10 cellular contexts compared by ENCODE assay signal in the genomic region with DNA sequence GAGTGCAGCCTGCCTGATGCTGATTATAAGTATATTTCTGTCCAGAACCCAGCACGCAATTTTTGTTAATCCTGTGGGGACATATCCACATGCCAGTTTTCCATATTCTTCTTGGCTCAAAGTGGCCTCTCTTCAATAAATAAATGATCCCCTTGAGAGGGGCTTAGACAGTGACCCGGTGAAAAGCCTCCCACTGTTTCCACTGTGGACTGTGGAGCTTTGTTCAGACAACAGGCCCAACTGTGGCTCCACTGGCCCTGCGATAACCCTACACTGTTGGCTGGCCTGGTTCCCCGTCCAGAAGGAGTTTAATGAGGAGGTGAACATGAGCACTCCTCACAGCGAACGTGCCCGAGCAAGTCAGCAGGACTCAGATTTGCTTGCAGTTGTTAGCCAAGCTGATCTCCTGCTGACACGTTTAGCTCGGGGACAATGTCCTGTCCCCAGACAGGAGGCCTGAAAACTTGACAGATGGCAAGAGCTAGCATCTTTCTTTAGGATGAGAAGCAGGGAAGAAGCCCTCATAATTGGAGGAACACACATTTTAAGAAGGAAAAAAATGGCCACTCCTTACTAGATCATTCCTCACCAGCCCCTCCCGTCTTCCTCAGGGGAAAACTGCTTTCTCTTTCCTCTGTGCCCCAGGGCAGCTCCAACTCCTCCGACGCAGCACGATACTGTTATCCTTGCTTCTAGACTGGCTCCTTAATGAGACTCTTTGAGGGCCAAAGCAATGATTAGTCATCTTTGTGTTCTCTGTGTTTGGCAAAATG. TPM values are rescaled to one million over a fixed set of nuclear protein-coding genes. Genes with fewer than 3 reads are reported as not detected.
DNase-seq lines count a peak whose midpoint lies in the region; FAIRE-seq and TF ChIP-seq lines count a peak whose summit lies in the region.
"Had no signal": no experiment of that assay in that cellular context is flagged by ENCODE, and none has a peak within 500 bp of the region (broad histone marks: within the 10 kb centered on the region; RNA-seq: fewer than 3 reads in every experiment).

No MANE protein-coding gene starts in this region.

- H3K4me3 Mint-ChIP-seq in astrocyte (ENCODE audit: unreplicated experiment), result no peak overlapping the region
- H3K4me3 Mint-ChIP-seq in immature natural killer cell, result no peak overlapping the region

- POLR2A ChIA-PET in GM10248 (lab: Yijun Ruan, JAX), result no interaction called here

- H3K9me2 ChIP-seq in Karpas-422 (replicated peaks; ENCODE audit: insufficient read depth, low read length), result no peaks in the 10 kb centered on the region

- no peak for FAIRE-seq in astrocyte (lab: Jason Lieb, UNC)
- FAIRE-seq: endometrium had no signal

- H3K4me1 ChIP-seq in astrocyte (ENCODE audit: insufficient read depth, low read length) (peaks cover 11% of the 10 kb centered on the region), Karpas-422 (ENCODE audit: low read length) (no peaks in the 10 kb centered on the region)

- CTCF ChIA-PET in GM10248 (lab: Yijun Ruan, JAX), result interaction anchor here (1.0 to 5.2 kb wide), 4 partner anchors 11 to 32 kb away, joined by 3 to 42 read pairs (median 6); no protein-coding TSS in a partner anchor

- peak overlapping the region; percentile 55 for H3K27ac Mint-ChIP-seq in astrocyte (ENCODE audit: unreplicated experiment)
- H3K27ac Mint-ChIP-seq in immature natural killer cell, result no peak overlapping the region

- no peak for TF ChIP-seq CTCF in AG10803 (conservative IDR thresholded peaks at IDR 0.05; ENCODE audit: low read length)
- TF ChIP-seq CTCF in astrocyte (IDR thresholded peaks at IDR 0.05; ENCODE audit: insufficient read depth, low read depth, low read length), result no peak
- TF ChIP-seq CTCF in GM10248 (IDR thresholded peaks at IDR 0.05; ENCODE audit: control extremely low read depth, extremely low read depth, low read depth, missing control alignments), result no peak

- H3K9me3 Mint-ChIP-seq in astrocyte (ENCODE audit: unreplicated experiment), result no peaks in the 10 kb centered on the region
- H3K9me3 Mint-ChIP-seq in immature natural killer cell, result no peaks in the 10 kb centered on the region

- H3K4me3 ChIP-seq in AG10803 (ENCODE audit: low read length) (no peak overlapping the region), astrocyte (ENCODE audit: insufficient read depth, low read depth, low read length) (no peak overlapping the region), Karpas-422 (ENCODE audit: low read length) (no peak overlapping the region)

- H3K9ac ChIP-seq in astrocyte (ENCODE audit: low read length) (peak overlapping the region; percentile 27), Karpas-422 (ENCODE audit: low read length) (no peak overlapping the region)

- peak overlapping the region; percentile 29 for H3K27ac ChIP-seq in astrocyte (ENCODE audit: low read depth, low read length)
- H3K27ac ChIP-seq in Karpas-422 (ENCODE audit: low read length), result no peak overlapping the region

- H3K36me3 Mint-ChIP-seq in astrocyte (ENCODE audit: low read depth, unreplicated experiment) (peaks cover 3% of the 10 kb centered on the region), immature natural killer cell (no peaks in the 10 kb centered on the region)

- peaks cover 5% of the 10 kb centered on the region for H3K27me3 Mint-ChIP-seq in astrocyte (ENCODE audit: low read depth, unreplicated experiment)
- H3K27me3 Mint-ChIP-seq in immature natural killer cell (ENCODE audit: low read depth in 3 of 3), result peaks cover 1 to 5% (median 4%) of the 10 kb centered on the region in 3 donors

- H3K4me2 ChIP-seq in astrocyte (ENCODE audit: low read length) (peak overlapping the region; percentile 43), Karpas-422 (ENCODE audit: low read depth, low read length, poor library complexity, severe bottlenecking) (no peak overlapping the region)

- H3K36me3 ChIP-seq in astrocyte (ENCODE audit: insufficient read depth, low read length) (no peaks in the 10 kb centered on the region), Karpas-422 (ENCODE audit: insufficient read depth, low read length) (no peaks in the 10 kb centered on the region)

- no peaks in the 10 kb centered on the region for H3K27me3 ChIP-seq in astrocyte (ENCODE audit: insufficient read depth, low read length)
- no peaks in the 10 kb centered on the region for H3K27me3 ChIP-seq in Karpas-422 (ENCODE audit: low read length)

- H3K4me1 Mint-ChIP-seq in astrocyte (ENCODE audit: low read depth, unreplicated experiment), result peaks cover 5% of the 10 kb centered on the region
- H3K4me1 Mint-ChIP-seq in immature natural killer cell, result no peaks in the 10 kb centered on the region

- H4K20me1 ChIP-seq in astrocyte (ENCODE audit: insufficient read depth, low read length), result no peaks in the 10 kb centered on the region
- no peaks in the 10 kb centered on the region for H4K20me1 ChIP-seq in Karpas-422 (ENCODE audit: insufficient read depth, low read depth, low read length)

- H3K79me2 ChIP-seq in astrocyte (ENCODE audit: insufficient read depth, low read length), result no peaks in the 10 kb centered on the region
- no peaks in the 10 kb centered on the region for H3K79me2 ChIP-seq in Karpas-422 (ENCODE audit: low read length)

- DNase-seq in AG10803 (ENCODE audit: low read depth) (peak; percentile 74), NCI-H146 treated with DMSO at 0.1 percent for 48 hours (lab: John Stamatoyannopoulos, UW; ENCODE audit: unreplicated experiment) (peak; percentile 90), astrocyte (ENCODE audit: low read depth) (peak; percentile 70), iPS-NIHi11 (ENCODE audit: low spot score) (peak; percentile 17), immature natural killer cell (no peak), NAMALWA (ENCODE audit: low spot score) (no peak), Karpas-422 (no peak), GM10248 (ENCODE audit: extremely low spot score) (no peak)
- DNase-seq: activated T-cell treated with anti-CD3 and anti-CD28 coated beads, Interleukin-2, amount 50 U/mL, for 48 hours had no signal

- H2AFZ ChIP-seq in astrocyte (ENCODE audit: low read depth, low read length) (peak overlapping the region; percentile 78), Karpas-422 (ENCODE audit: low read length) (no peak overlapping the region)

- H3K9me3 ChIP-seq in astrocyte (ENCODE audit: insufficient read depth, low read depth, low read length), result no peaks in the 10 kb centered on the region
- no peaks in the 10 kb centered on the region for H3K9me3 ChIP-seq in Karpas-422 (ENCODE audit: low read length)

RNA-seq across cellular contexts. Expression of a gene that starts 20.0 kb away (rescaled TPM):
- total RNA-seq in astrocyte, result 48.6 and 59.3 TPM in 2 replicates
- not detected for polyA plus RNA-seq in immature natural killer cell
- 0.43 and 2.9 TPM in 2 replicates for total RNA-seq in Karpas-422 (2014; rRNA removed; shearing (Covaris generic); ENCODE audit: low replicate concordance)

Comparison
In these comparisons a context has a peak if more than half of its experiments do, and no peak if none do; other contexts are left out.
1. DNase-seq: peak in AG10803 (single experiment), NCI-H146 treated with DMSO at 0.1 percent for 48 hours (single experiment), astrocyte (single experiment) and iPS-NIHi11 (single experiment); none in immature natural killer cell (0 of 3), NAMALWA (single experiment), Karpas-422 (single experiment) and GM10248 (single experiment).
2. RNA of a gene that starts 20.0 kb away (total RNA-seq): 48.6 to 59.3 TPM in astrocyte; 0.43 to 2.9 TPM in Karpas-422; every median in the first group is over 10 times any median in the second.